Comparison of ENCODE assay signal across 19 cellular contexts in the genomic region with DNA sequence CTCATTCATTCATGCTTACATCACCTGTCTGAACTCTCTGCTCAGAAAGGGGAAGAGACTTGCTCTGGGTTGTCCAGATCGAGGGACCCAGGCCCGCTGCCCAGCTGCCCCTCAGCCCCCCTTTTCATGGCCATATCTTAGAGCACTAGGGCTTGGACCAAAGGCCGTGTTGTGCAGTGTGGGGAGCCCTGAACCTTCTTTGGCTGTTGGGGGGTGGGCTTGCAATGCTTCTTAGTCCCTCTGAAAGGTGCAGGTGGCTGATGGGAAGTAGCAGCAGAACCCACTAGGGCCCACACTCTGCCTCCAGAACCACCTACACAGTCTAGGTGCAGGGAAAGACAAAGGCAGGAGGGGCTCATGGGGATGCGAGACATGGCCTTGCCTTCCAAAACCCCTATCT. TPM values are rescaled to one million over a fixed set of nuclear protein-coding genes. Genes with fewer than 3 reads are reported as not detected.
DNase-seq lines count a peak whose midpoint lies in the region; ATAC-seq and TF ChIP-seq lines count a peak whose summit lies in the region.
"Had no signal": no experiment of that assay in that cellular context is flagged by ENCODE, and none has a peak within 500 bp of the region (broad histone marks: within the 10 kb centered on the region; RNA-seq: fewer than 3 reads in every experiment).

No MANE protein-coding gene starts in this region.

- POLR2A ChIA-PET in activated CD8-positive, alpha-beta T cell treated with anti-CD3 and anti-CD28 coated beads for 36 hours (lab: Charles Lee): no interaction called here

- peaks cover 12% of the 10 kb centered on the region for H3K9me3 Mint-ChIP-seq in glutamatergic neuron (ENCODE audit: unreplicated experiment)
- no peaks in the 10 kb centered on the region for H3K9me3 Mint-ChIP-seq in activated CD8-positive, alpha-beta T cell treated with anti-CD3 and anti-CD28 coated beads for 36 hours
- H3K9me3 Mint-ChIP-seq: CD4-positive, alpha-beta T cell; CD8-positive, alpha-beta T cell had no signal

- DNase-seq in NCI-H69 (lab: John Stamatoyannopoulos, UW): peak; percentile 27
- DNase-seq in WERI-Rb-1: no peak
- DNase-seq in glutamatergic neuron: no peak
- peak; percentile 50 for DNase-seq in posterior vena cava (ENCODE audit: low spot score)
- DNase-seq in cerebellum (ENCODE audit: low spot score): no peak
- no peak for DNase-seq in activated CD8-positive, alpha-beta T cell treated with anti-CD3 and anti-CD28 coated beads for 36 hours
- DNase-seq in effector memory CD4-positive, alpha-beta T cell: no peak
- DNase-seq: 8988T; AML-193; Caco-2; Calu3; CD4-positive, alpha-beta T cell; CD8-positive, alpha-beta T cell; DMS79 treated with DMSO at 0.1 percent for 48 hours; GF-D8 had no signal

- no peaks in the 10 kb centered on the region for H3K9me3 ChIP-seq in WERI-Rb-1 (ENCODE audit: severe bottlenecking)
- H3K9me3 ChIP-seq in effector memory CD4-positive, alpha-beta T cell (ENCODE audit: control insufficient read depth, low read length): no peaks in the 10 kb centered on the region
- H3K9me3 ChIP-seq: A549; BLaER1 treated with 17β-estradiol and CSF1 and Interleukin-3, amounts not matched to agents 10 nM and 100 nM; Caco-2 had no signal

- ATAC-seq in activated CD8-positive, alpha-beta T cell treated with anti-CD3 and anti-CD28 coated beads for 36 hours: no peak
- ATAC-seq: CD8-positive, alpha-beta T cell had no signal

- H3K27me3 Mint-ChIP-seq in glutamatergic neuron (ENCODE audit: unreplicated experiment): peaks cover 7% of the 10 kb centered on the region
- H3K27me3 Mint-ChIP-seq in activated CD8-positive, alpha-beta T cell treated with anti-CD3 and anti-CD28 coated beads for 36 hours: peaks cover 40% of the 10 kb centered on the region

- H3K27ac ChIP-seq in WERI-Rb-1: peak overlapping the region; percentile 100
- H3K27ac ChIP-seq in effector memory CD4-positive, alpha-beta T cell (ENCODE audit: insufficient read depth, low read length, poor library complexity, severe bottlenecking): no peak overlapping the region
- H3K27ac ChIP-seq: A549; BLaER1 treated with 17β-estradiol and CSF1 and Interleukin-3, amounts not matched to agents 10 nM and 100 nM; C4-2B had no signal

- intact Hi-C loops in posterior vena cava (cut with DNase I): no loop called here
- intact Hi-C loops in activated CD8-positive, alpha-beta T cell treated with anti-CD3 and anti-CD28 coated beads for 36 hours (cut with micrococcal nuclease): no loop called here

- H3K36me3 ChIP-seq in WERI-Rb-1: peaks cover 21% of the 10 kb centered on the region
- no peaks in the 10 kb centered on the region for H3K36me3 ChIP-seq in effector memory CD4-positive, alpha-beta T cell (ENCODE audit: control insufficient read depth, insufficient read depth, low read length)
- H3K36me3 ChIP-seq: BLaER1 treated with 17β-estradiol and CSF1 and Interleukin-3, amounts not matched to agents 10 nM and 100 nM had no signal

- peak overlapping the region; percentile 67 for H3K4me3 ChIP-seq in WERI-Rb-1 (ENCODE audit: low read depth, low read length)
- H3K4me3 ChIP-seq in effector memory CD4-positive, alpha-beta T cell (ENCODE audit: insufficient read depth, low read depth, low read length, poor library complexity, severe bottlenecking): no peak overlapping the region
- H3K4me3 ChIP-seq: A549; BLaER1 treated with 17β-estradiol and CSF1 and Interleukin-3, amounts not matched to agents 10 nM and 100 nM had no signal

- H3K27ac Mint-ChIP-seq in glutamatergic neuron (ENCODE audit: unreplicated experiment): peak overlapping the region; percentile 93
- no peak overlapping the region for H3K27ac Mint-ChIP-seq in activated CD8-positive, alpha-beta T cell treated with anti-CD3 and anti-CD28 coated beads for 36 hours
- H3K27ac Mint-ChIP-seq: B cell; CD4-positive, alpha-beta T cell; CD8-positive, alpha-beta T cell had no signal

- no peak for TF ChIP-seq CTCF in WERI-Rb-1 (IDR thresholded peaks at IDR 0.05; ENCODE audit: low read depth, low read length)
- TF ChIP-seq CTCF in glutamatergic neuron (IDR thresholded peaks at IDR 0.05; ENCODE audit: partially characterized antibody, unreplicated experiment): no peak
- TF ChIP-seq CTCF in activated CD8-positive, alpha-beta T cell treated with anti-CD3 and anti-CD28 coated beads for 36 hours (IDR thresholded peaks at IDR 0.05): no peak

- peak overlapping the region; percentile 49 for H3K4me3 Mint-ChIP-seq in glutamatergic neuron (ENCODE audit: unreplicated experiment)
- H3K4me3 Mint-ChIP-seq in activated CD8-positive, alpha-beta T cell treated with anti-CD3 and anti-CD28 coated beads for 36 hours: no peak overlapping the region
- H3K4me3 Mint-ChIP-seq: B cell; CD4-positive, alpha-beta T cell; CD8-positive, alpha-beta T cell had no signal

- CTCF ChIA-PET in activated CD8-positive, alpha-beta T cell treated with anti-CD3 and anti-CD28 coated beads for 36 hours (lab: Charles Lee): interaction anchor here (1.0 kb wide), 1 partner anchor 8 kb away, joined by 3 read pairs; no protein-coding TSS in a partner anchor

- peaks cover 3% of the 10 kb centered on the region for H3K4me1 ChIP-seq in effector memory CD4-positive, alpha-beta T cell (ENCODE audit: control insufficient read depth, insufficient read depth, low read length, poor library complexity, severe bottlenecking)
- H3K4me1 ChIP-seq: Caco-2 had no signal

- H3K4me1 Mint-ChIP-seq in glutamatergic neuron (ENCODE audit: low read depth, unreplicated experiment): peaks cover 37% of the 10 kb centered on the region
- no peaks in the 10 kb centered on the region for H3K4me1 Mint-ChIP-seq in activated CD8-positive, alpha-beta T cell treated with anti-CD3 and anti-CD28 coated beads for 36 hours (ENCODE audit: low read depth)

- no peaks in the 10 kb centered on the region for H3K36me3 Mint-ChIP-seq in glutamatergic neuron (ENCODE audit: unreplicated experiment)
- no peaks in the 10 kb centered on the region for H3K36me3 Mint-ChIP-seq in activated CD8-positive, alpha-beta T cell treated with anti-CD3 and anti-CD28 coated beads for 36 hours (ENCODE audit: low read depth)
- H3K36me3 Mint-ChIP-seq: CD8-positive, alpha-beta T cell had no signal

- H3K27me3 ChIP-seq in WERI-Rb-1 (ENCODE audit: insufficient read depth, low read depth, severe bottlenecking): no peaks in the 10 kb centered on the region
- H3K27me3 ChIP-seq in effector memory CD4-positive, alpha-beta T cell (replicated peaks; ENCODE audit: control insufficient read depth, insufficient read depth, low read length, poor library complexity, severe bottlenecking): peaks cover 22% of the 10 kb centered on the region

RNA-seq across cellular contexts. Expression of a gene that starts 2.3 kb away (rescaled TPM):
- total RNA-seq in glutamatergic neuron (ENCODE audit: unreplicated experiment): 156 TPM
- under 1 TPM in 1 of 2 donors, not detected in 1; 0.19 TPM for total RNA-seq in posterior vena cava
- total RNA-seq in cerebellum: 25.2 TPM
- under 1 TPM; 0.49 to 0.61 TPM for total RNA-seq in activated CD8-positive, alpha-beta T cell treated with anti-CD3 and anti-CD28 coated beads for 36 hours
- total RNA-seq: B cell; Caco-2; Calu3; CD4-positive, alpha-beta T cell; CD8-positive, alpha-beta T cell had no signal

RNA-seq across cellular contexts. Expression of a gene that starts 13.3 kb away (rescaled TPM):
- total RNA-seq in glutamatergic neuron (ENCODE audit: unreplicated experiment): 743 TPM
- total RNA-seq in posterior vena cava: 1 to 10 TPM; 2.4 to 5.0 TPM
- total RNA-seq in cerebellum: 41.5 TPM
- total RNA-seq in activated CD8-positive, alpha-beta T cell treated with anti-CD3 and anti-CD28 coated beads for 36 hours: not detected
- total RNA-seq: Calu3; CD4-positive, alpha-beta T cell; CD8-positive, alpha-beta T cell had no signal

RNA-seq across cellular contexts. Expression of a gene that starts 17.2 kb away (rescaled TPM):
- total RNA-seq in glutamatergic neuron (ENCODE audit: unreplicated experiment): 9.9 TPM
- 10 to 100 TPM; 33.5 to 36.0 TPM for total RNA-seq in posterior vena cava
- total RNA-seq in cerebellum: 1.8 TPM
- 1 to 10 TPM; 1.3 to 1.9 TPM for total RNA-seq in activated CD8-positive, alpha-beta T cell treated with anti-CD3 and anti-CD28 coated beads for 36 hours
- total RNA-seq: B cell; CD4-positive, alpha-beta T cell; CD8-positive, alpha-beta T cell had no signal

Comparison
In these comparisons a context has a peak if more than half of its experiments do, and no peak if none do; other contexts are left out.
1. DNase-seq: peak in NCI-H69 (single experiment) and posterior vena cava (single experiment); none in WERI-Rb-1 (single experiment), glutamatergic neuron (single experiment), cerebellum (single experiment), activated CD8-positive, alpha-beta T cell treated with anti-CD3 and anti-CD28 coated beads for 36 hours (single experiment) and effector memory CD4-positive, alpha-beta T cell (0 of 3).
2. RNA of a gene that starts 2.3 kb away (total RNA-seq): 156 TPM in glutamatergic neuron (single experiment) and 25.2 TPM in cerebellum (single experiment); 0.49 to 0.61 TPM in activated CD8-positive, alpha-beta T cell treated with anti-CD3 and anti-CD28 coated beads for 36 hours and 0.19 TPM in posterior vena cava; every median in the first group is over 10 times any median in the second.
3. RNA of a gene that starts 13.3 kb away (total RNA-seq): 743 TPM in glutamatergic neuron (single experiment); 41.5 TPM in cerebellum (single experiment), 2.4 to 5.0 TPM in posterior vena cava and not detected in activated CD8-positive, alpha-beta T cell treated with anti-CD3 and anti-CD28 coated beads for 36 hours; every median in the first group is over 10 times any median in the second.